1 cellular context compared by ENCODE assay signal in genomic region chr1:96721053-96721381, GRCh38.
TF ChIP-seq lines count a peak whose summit lies in the region.

No MANE protein-coding gene starts in this region.

TF ChIP-seq in GM23338, 12 proteins besides CTCF, POLR2A, EP300 and RAD21 (continued from another document):
- TF ChIP-seq ZNF462 (CRISPR knock-in tag; IDR thresholded peaks at IDR 0.05), result no peak
- no peak for TF ChIP-seq NANOG (IDR thresholded peaks at IDR 0.05; ENCODE audit: borderline replicate concordance)
- no peak for TF ChIP-seq REST (IDR thresholded peaks at IDR 0.05; ENCODE audit: unreplicated experiment)
- no peak for TF ChIP-seq ETS1 (IDR thresholded peaks at IDR 0.05)
- no peak for TF ChIP-seq EZH2phosphoT487 (IDR thresholded peaks at IDR 0.05; ENCODE audit: unreplicated experiment)
- TF ChIP-seq POLR2AphosphoS5 (IDR thresholded peaks at IDR 0.05; ENCODE audit: low read depth), result no peak
- TF ChIP-seq CREB1 (CRISPR knock-in tag; IDR thresholded peaks at IDR 0.05; ENCODE audit: low read depth), result no peak
- no peak for TF ChIP-seq STAT1 (IDR thresholded peaks at IDR 0.05; ENCODE audit: unreplicated experiment)
- TF ChIP-seq EZH2 (IDR thresholded peaks at IDR 0.05; ENCODE audit: low read depth, unreplicated experiment), result no peak
- TF ChIP-seq JUNB (IDR thresholded peaks at IDR 0.05; ENCODE audit: unreplicated experiment), result no peak
- no peak for TF ChIP-seq ZNF331 (CRISPR knock-in tag; IDR thresholded peaks at IDR 0.05; ENCODE audit: low read depth)
TF ChIP-seq in GM23338: peak in this region for 0.
